In genomic region chr1:54199765-54200518, GRCh38 we compare ENCODE assay signal across 1 cellular context.
TF ChIP-seq lines count a peak whose summit lies in the region.

Gene CYB5RL, minus strand, starts transcription at chr1:54200030. Its CDS starts 4,414 bp downstream, at chr1:54195616.
Gene MRPL37, plus strand, starts transcription at chr1:54200167. Its CDS starts 77 bp downstream, at chr1:54200244.

TF ChIP-seq in HepG2, 621 proteins besides CTCF, POLR2A, EP300 and RAD21 (continued from another document and continues in another):
- TF ChIP-seq, protein P1, sequence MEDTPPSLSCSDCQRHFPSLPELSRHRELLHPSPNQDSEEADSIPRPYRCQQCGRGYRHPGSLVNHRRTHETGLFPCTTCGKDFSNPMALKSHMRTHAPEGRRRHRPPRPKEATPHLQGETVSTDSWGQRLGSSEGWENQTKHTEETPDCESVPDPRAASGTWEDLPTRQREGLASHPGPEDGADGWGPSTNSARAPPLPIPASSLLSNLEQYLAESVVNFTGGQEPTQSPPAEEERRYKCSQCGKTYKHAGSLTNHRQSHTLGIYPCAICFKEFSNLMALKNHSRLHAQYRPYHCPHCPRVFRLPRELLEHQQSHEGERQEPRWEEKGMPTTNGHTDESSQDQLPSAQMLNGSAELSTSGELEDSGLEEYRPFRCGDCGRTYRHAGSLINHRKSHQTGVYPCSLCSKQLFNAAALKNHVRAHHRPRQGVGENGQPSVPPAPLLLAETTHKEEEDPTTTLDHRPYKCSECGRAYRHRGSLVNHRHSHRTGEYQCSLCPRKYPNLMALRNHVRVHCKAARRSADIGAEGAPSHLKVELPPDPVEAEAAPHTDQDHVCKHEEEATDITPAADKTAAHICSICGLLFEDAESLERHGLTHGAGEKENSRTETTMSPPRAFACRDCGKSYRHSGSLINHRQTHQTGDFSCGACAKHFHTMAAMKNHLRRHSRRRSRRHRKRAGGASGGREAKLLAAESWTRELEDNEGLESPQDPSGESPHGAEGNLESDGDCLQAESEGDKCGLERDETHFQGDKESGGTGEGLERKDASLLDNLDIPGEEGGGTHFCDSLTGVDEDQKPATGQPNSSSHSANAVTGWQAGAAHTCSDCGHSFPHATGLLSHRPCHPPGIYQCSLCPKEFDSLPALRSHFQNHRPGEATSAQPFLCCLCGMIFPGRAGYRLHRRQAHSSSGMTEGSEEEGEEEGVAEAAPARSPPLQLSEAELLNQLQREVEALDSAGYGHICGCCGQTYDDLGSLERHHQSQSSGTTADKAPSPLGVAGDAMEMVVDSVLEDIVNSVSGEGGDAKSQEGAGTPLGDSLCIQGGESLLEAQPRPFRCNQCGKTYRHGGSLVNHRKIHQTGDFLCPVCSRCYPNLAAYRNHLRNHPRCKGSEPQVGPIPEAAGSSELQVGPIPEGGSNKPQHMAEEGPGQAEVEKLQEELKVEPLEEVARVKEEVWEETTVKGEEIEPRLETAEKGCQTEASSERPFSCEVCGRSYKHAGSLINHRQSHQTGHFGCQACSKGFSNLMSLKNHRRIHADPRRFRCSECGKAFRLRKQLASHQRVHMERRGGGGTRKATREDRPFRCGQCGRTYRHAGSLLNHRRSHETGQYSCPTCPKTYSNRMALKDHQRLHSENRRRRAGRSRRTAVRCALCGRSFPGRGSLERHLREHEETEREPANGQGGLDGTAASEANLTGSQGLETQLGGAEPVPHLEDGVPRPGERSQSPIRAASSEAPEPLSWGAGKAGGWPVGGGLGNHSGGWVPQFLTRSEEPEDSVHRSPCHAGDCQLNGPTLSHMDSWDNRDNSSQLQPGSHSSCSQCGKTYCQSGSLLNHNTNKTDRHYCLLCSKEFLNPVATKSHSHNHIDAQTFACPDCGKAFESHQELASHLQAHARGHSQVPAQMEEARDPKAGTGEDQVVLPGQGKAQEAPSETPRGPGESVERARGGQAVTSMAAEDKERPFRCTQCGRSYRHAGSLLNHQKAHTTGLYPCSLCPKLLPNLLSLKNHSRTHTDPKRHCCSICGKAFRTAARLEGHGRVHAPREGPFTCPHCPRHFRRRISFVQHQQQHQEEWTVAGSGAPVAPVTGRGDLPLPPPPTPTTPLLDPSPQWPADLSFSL (CRISPR knock-in tag; IDR thresholded peaks at IDR 0.05) = no peak
- TF ChIP-seq, protein P2, sequence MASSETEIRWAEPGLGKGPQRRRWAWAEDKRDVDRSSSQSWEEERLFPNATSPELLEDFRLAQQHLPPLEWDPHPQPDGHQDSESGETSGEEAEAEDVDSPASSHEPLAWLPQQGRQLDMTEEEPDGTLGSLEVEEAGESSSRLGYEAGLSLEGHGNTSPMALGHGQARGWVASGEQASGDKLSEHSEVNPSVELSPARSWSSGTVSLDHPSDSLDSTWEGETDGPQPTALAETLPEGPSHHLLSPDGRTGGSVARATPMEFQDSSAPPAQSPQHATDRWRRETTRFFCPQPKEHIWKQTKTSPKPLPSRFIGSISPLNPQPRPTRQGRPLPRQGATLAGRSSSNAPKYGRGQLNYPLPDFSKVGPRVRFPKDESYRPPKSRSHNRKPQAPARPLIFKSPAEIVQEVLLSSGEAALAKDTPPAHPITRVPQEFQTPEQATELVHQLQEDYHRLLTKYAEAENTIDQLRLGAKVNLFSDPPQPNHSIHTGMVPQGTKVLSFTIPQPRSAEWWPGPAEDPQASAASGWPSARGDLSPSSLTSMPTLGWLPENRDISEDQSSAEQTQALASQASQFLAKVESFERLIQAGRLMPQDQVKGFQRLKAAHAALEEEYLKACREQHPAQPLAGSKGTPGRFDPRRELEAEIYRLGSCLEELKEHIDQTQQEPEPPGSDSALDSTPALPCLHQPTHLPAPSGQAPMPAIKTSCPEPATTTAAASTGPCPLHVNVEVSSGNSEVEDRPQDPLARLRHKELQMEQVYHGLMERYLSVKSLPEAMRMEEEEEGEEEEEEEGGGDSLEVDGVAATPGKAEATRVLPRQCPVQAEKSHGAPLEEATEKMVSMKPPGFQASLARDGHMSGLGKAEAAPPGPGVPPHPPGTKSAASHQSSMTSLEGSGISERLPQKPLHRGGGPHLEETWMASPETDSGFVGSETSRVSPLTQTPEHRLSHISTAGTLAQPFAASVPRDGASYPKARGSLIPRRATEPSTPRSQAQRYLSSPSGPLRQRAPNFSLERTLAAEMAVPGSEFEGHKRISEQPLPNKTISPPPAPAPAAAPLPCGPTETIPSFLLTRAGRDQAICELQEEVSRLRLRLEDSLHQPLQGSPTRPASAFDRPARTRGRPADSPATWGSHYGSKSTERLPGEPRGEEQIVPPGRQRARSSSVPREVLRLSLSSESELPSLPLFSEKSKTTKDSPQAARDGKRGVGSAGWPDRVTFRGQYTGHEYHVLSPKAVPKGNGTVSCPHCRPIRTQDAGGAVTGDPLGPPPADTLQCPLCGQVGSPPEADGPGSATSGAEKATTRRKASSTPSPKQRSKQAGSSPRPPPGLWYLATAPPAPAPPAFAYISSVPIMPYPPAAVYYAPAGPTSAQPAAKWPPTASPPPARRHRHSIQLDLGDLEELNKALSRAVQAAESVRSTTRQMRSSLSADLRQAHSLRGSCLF (CRISPR knock-in tag; IDR thresholded peaks at IDR 0.05; ENCODE audit: borderline replicate concordance) = no peak
- TF ChIP-seq NFIB (CRISPR knock-in tag; IDR thresholded peaks at IDR 0.05; ENCODE audit: borderline replicate concordance) (no peak), ASH2L (IDR thresholded peaks at IDR 0.05; ENCODE audit: insufficient read length, low read depth, low read length) (peak; percentile 74), MXI1 (IDR thresholded peaks at IDR 0.05; ENCODE audit: borderline replicate concordance, low read depth, low read length) (no peak; the same call in 2 of the 3 replicates), BHLHE40 (IDR thresholded peaks at IDR 0.05; ENCODE audit: low read length) (peak; percentile 98), ELF1 (CRISPR knock-in tag; IDR thresholded peaks at IDR 0.05) (no peak), TBP (CRISPR knock-in tag; IDR thresholded peaks at IDR 0.05) (no peak), ZNF878 (CRISPR knock-in tag; IDR thresholded peaks at IDR 0.05) (peak; percentile 56; the same call in 1 of the 2 replicates), HHEX (CRISPR knock-in tag; IDR thresholded peaks at IDR 0.05) (no peak), CBX2 (IDR thresholded peaks at IDR 0.05; ENCODE audit: low read depth, low read length) (no peak), CBX2 (CRISPR knock-in tag; IDR thresholded peaks at IDR 0.05; ENCODE audit: low read depth) (no peak), ZXDC (CRISPR knock-in tag; IDR thresholded peaks at IDR 0.05) (no peak), GFI1 (CRISPR knock-in tag; IDR thresholded peaks at IDR 0.05; ENCODE audit: borderline replicate concordance) (no peak), ZNF44 (CRISPR knock-in tag; IDR thresholded peaks at IDR 0.05) (no peak), NR3C1 (CRISPR knock-in tag; IDR thresholded peaks at IDR 0.05) (no peak), HNRNPH1 (optimal IDR thresholded peaks at IDR 0.05; ENCODE audit: low read depth, low read length) (no peak), NFYC (CRISPR knock-in tag; IDR thresholded peaks at IDR 0.05) (peak; percentile 95), SMARCC2 (IDR thresholded peaks at IDR 0.05) (no peak), ZNF850 (CRISPR knock-in tag; conservative IDR thresholded peaks at IDR 0.05) (no peak), SOX13 (IDR thresholded peaks at IDR 0.05) (no peak), SOX13 (CRISPR knock-in tag; conservative IDR thresholded peaks at IDR 0.05 in 1 of 2, IDR thresholded peaks at IDR 0.05 in 1 of 2) (no peak), GABPA (IDR thresholded peaks at IDR 0.05; ENCODE audit: low read depth, low read length) (no peak), GABPA (CRISPR knock-in tag; IDR thresholded peaks at IDR 0.05; ENCODE audit: low read depth) (no peak)
- TF ChIP-seq, protein P3, sequence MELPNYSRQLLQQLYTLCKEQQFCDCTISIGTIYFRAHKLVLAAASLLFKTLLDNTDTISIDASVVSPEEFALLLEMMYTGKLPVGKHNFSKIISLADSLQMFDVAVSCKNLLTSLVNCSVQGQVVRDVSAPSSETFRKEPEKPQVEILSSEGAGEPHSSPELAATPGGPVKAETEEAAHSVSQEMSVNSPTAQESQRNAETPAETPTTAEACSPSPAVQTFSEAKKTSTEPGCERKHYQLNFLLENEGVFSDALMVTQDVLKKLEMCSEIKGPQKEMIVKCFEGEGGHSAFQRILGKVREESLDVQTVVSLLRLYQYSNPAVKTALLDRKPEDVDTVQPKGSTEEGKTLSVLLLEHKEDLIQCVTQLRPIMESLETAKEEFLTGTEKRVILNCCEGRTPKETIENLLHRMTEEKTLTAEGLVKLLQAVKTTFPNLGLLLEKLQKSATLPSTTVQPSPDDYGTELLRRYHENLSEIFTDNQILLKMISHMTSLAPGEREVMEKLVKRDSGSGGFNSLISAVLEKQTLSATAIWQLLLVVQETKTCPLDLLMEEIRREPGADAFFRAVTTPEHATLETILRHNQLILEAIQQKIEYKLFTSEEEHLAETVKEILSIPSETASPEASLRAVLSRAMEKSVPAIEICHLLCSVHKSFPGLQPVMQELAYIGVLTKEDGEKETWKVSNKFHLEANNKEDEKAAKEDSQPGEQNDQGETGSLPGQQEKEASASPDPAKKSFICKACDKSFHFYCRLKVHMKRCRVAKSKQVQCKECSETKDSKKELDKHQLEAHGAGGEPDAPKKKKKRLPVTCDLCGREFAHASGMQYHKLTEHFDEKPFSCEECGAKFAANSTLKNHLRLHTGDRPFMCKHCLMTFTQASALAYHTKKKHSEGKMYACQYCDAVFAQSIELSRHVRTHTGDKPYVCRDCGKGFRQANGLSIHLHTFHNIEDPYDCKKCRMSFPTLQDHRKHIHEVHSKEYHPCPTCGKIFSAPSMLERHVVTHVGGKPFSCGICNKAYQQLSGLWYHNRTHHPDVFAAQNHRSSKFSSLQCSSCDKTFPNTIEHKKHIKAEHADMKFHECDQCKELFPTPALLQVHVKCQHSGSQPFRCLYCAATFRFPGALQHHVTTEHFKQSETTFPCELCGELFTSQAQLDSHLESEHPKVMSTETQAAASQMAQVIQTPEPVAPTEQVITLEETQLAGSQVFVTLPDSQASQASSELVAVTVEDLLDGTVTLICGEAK (IDR thresholded peaks at IDR 0.05) = no peak
- TF ChIP-seq, protein P3 (CRISPR knock-in tag; IDR thresholded peaks at IDR 0.05) = no peak
